8 cellular contexts compared by ENCODE assay signal in the genomic region with DNA sequence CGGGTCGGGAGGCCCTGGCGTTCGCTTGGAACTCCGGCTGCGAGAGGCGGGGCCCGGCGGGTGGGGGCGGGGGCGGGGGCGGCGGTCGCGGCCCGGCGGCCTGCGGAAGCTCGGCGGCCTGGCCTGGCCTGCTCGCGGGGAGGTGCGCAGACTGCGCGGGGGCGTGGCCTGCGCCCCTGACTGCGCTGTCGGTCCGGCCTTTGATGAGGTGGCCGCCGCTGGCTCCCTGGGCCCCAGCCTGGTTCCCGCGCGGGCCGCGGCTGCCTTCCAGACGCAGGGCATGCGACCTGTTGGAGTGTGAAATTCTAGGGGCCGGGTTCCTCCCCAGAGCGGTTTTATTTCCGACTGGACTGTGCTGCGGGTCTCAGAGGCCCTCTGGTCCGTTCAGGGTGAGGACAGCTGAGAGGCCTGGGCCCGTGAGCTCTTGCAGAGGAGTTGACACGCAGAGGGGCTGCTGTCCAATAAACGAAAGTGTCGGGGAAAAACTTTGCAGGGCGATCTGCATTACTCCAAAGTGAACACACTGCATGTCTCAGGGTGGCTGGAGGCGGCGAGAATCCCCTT. TPM values are rescaled to one million over a fixed set of nuclear protein-coding genes. Genes with fewer than 3 reads are reported as not detected.
DNase-seq lines count a peak whose midpoint lies in the region; FAIRE-seq and TF ChIP-seq lines count a peak whose summit lies in the region.

No MANE protein-coding gene starts in this region.

- POLR2A ChIA-PET in GM10248 (lab: Yijun Ruan, JAX), result interaction anchor here (1.0 to 1.9 kb wide), 2 partner anchors 19 to 49 kb away, joined by 3 to 12 read pairs; a partner anchor contains a TSS

- peaks cover 50% of the 10 kb centered on the region for H4K20me1 ChIP-seq in hepatocyte (ENCODE audit: insufficient read depth, poor library complexity, severe bottlenecking)

- WGBS in hepatocyte (ENCODE audit: low lambda C conversion rate, missing lambda C conversion rate), result 1% methylated on average over 25 of the region's 51 CpGs

- FAIRE-seq in H54 (lab: Jason Lieb, UNC), result no peak
- no peak for FAIRE-seq in D721Med (lab: Jason Lieb, UNC)

- H3K4me3 ChIP-seq in LNCaP clone FGC (ENCODE audit: low read depth, low read length) (peak overlapping the region; percentile 85), astrocyte of the cerebellum (ENCODE audit: low read depth, low read length) (peak overlapping the region; percentile 68), hepatocyte (peak overlapping the region; percentile 70)

- peak overlapping the region; percentile 91 for H3K4me2 ChIP-seq in hepatocyte

- DNase-seq in GM10248 (ENCODE audit: extremely low spot score) (peak; percentile 93), H54 (ENCODE audit: insufficient read length, low spot score) (peak; percentile 89), LNCaP clone FGC (ENCODE audit: low read depth) (no peak), astrocyte of the cerebellum (ENCODE audit: low read depth) (peak; percentile 42), hepatocyte (ENCODE audit: low spot score) (peak; percentile 94), retina (peak; percentile 90), D721Med (ENCODE audit: insufficient read length, low spot score) (no peak)

- H3K9me3 ChIP-seq in hepatocyte (ENCODE audit: low read depth), result no peaks in the 10 kb centered on the region

- peak overlapping the region; percentile 94 for H3K27ac Mint-ChIP-seq in T-helper 1 cell treated with Interleukin-12 subunit alpha and Interleukin-12 subunit beta and Interleukin-4 antibody, amounts not matched to agents 30 μg/mL and 1 μg/mL, for 36 hours

- H3K79me2 ChIP-seq in hepatocyte, result peaks cover 52% of the 10 kb centered on the region

- H3K27ac ChIP-seq in hepatocyte, result peak overlapping the region; percentile 100

- no peaks in the 10 kb centered on the region for H3K9me3 Mint-ChIP-seq in T-helper 1 cell treated with Interleukin-12 subunit alpha and Interleukin-12 subunit beta and Interleukin-4 antibody, amounts not matched to agents 30 μg/mL and 1 μg/mL, for 36 hours

- H3K4me1 ChIP-seq in hepatocyte (ENCODE audit: insufficient read depth), result peaks cover 13% of the 10 kb centered on the region

- in situ Hi-C loops in astrocyte of the cerebellum (cut with HindIII; ENCODE audit: low sequenced_read_pairs), result no loop called here

- H2AFZ ChIP-seq in hepatocyte, result peak overlapping the region; percentile 57

- H3K9me2 ChIP-seq in hepatocyte (replicated peaks; ENCODE audit: insufficient read depth), result no peaks in the 10 kb centered on the region

- CTCF ChIA-PET in GM10248 (lab: Yijun Ruan, JAX), result interaction anchor here (1.0 to 3.7 kb wide), 11 partner anchors 10 to 255 kb away, joined by 3 to 26 read pairs (median 5); a partner anchor contains a TSS

- TF ChIP-seq CTCF in GM10248 (IDR thresholded peaks at IDR 0.05; ENCODE audit: control extremely low read depth, extremely low read depth, low read depth, missing control alignments), result no peak
- TF ChIP-seq CTCF in LNCaP clone FGC (IDR thresholded peaks at IDR 0.05; ENCODE audit: control insufficient read depth, extremely low read depth, insufficient read depth), result no peak
- TF ChIP-seq CTCF in astrocyte of the cerebellum (IDR thresholded peaks at IDR 0.05; ENCODE audit: low read depth, low read length, missing control alignments), result no peak
- no peak for TF ChIP-seq CTCF in hepatocyte (IDR thresholded peaks at IDR 0.05; ENCODE audit: poor library complexity)
- TF ChIP-seq CTCF in D721Med (IDR thresholded peaks at IDR 0.05; ENCODE audit: insufficient read depth, missing control alignments), result no peak

- TF ChIP-seq POLR2A in H54 (IDR thresholded peaks at IDR 0.05; ENCODE audit: low read depth, low read length), result peak; percentile 61

- peaks cover 32% of the 10 kb centered on the region for H3K4me1 Mint-ChIP-seq in T-helper 1 cell treated with Interleukin-12 subunit alpha and Interleukin-12 subunit beta and Interleukin-4 antibody, amounts not matched to agents 30 μg/mL and 1 μg/mL, for 36 hours (ENCODE audit: low read depth)

- H3K27me3 ChIP-seq in hepatocyte, result no peaks in the 10 kb centered on the region

- no peaks in the 10 kb centered on the region for H3K27me3 Mint-ChIP-seq in T-helper 1 cell treated with Interleukin-12 subunit alpha and Interleukin-12 subunit beta and Interleukin-4 antibody, amounts not matched to agents 30 μg/mL and 1 μg/mL, for 36 hours (ENCODE audit: low read depth)

- H3K36me3 Mint-ChIP-seq in T-helper 1 cell treated with Interleukin-12 subunit alpha and Interleukin-12 subunit beta and Interleukin-4 antibody, amounts not matched to agents 30 μg/mL and 1 μg/mL, for 36 hours (ENCODE audit: low read depth), result peaks cover 15% of the 10 kb centered on the region

- no peaks in the 10 kb centered on the region for H3K36me3 ChIP-seq in hepatocyte (replicated peaks; ENCODE audit: insufficient read depth, low read depth)

- H3K4me3 Mint-ChIP-seq in T-helper 1 cell treated with Interleukin-12 subunit alpha and Interleukin-12 subunit beta and Interleukin-4 antibody, amounts not matched to agents 30 μg/mL and 1 μg/mL, for 36 hours, result peak overlapping the region; percentile 96

RNA-seq across cellular contexts. Expression of a gene that starts 0.6 kb away (rescaled TPM):
- total RNA-seq in hepatocyte, result 114 and 127 TPM in 2 replicates
- 157 and 165 TPM in 2 replicates for polyA plus RNA-seq in hepatocyte

RNA-seq across cellular contexts. Expression of a gene that starts 13.1 kb away (rescaled TPM):
- total RNA-seq in hepatocyte, result 11.4 and 19.3 TPM in 2 replicates
- polyA plus RNA-seq in hepatocyte, result 21.0 and 23.3 TPM in 2 replicates

RNA-seq across cellular contexts. Expression of a gene that starts 19.7 kb away (rescaled TPM):
- 60.6 and 64.9 TPM in 2 replicates for total RNA-seq in hepatocyte
- 65.7 and 71.0 TPM in 2 replicates for polyA plus RNA-seq in hepatocyte

RNA-seq across cellular contexts. Expression of a gene that starts 48.5 kb away (rescaled TPM):
- total RNA-seq in hepatocyte, result 16.0 and 20.6 TPM in 2 replicates
- polyA plus RNA-seq in hepatocyte, result 26.1 and 36.4 TPM in 2 replicates

RNA-seq across cellular contexts. Expression of a gene that starts 58.6 kb away (rescaled TPM):
- total RNA-seq in hepatocyte, result 81.8 and 88.7 TPM in 2 replicates
- 105 and 109 TPM in 2 replicates for polyA plus RNA-seq in hepatocyte

Comparison
In these comparisons a context has a peak if more than half of its experiments do, and no peak if none do; other contexts are left out.
1. DNase-seq: peak in GM10248 (single experiment), H54 (single experiment), astrocyte of the cerebellum (single experiment), hepatocyte (single experiment) and retina (single experiment); none in LNCaP clone FGC (single experiment) and D721Med (single experiment).
2. Peak in every context shown above with its lines, with median percentiles within 50 percentile points of each other: H3K4me3 ChIP-seq.